ENCODE assay signal across 2 cellular contexts in the genomic region with DNA sequence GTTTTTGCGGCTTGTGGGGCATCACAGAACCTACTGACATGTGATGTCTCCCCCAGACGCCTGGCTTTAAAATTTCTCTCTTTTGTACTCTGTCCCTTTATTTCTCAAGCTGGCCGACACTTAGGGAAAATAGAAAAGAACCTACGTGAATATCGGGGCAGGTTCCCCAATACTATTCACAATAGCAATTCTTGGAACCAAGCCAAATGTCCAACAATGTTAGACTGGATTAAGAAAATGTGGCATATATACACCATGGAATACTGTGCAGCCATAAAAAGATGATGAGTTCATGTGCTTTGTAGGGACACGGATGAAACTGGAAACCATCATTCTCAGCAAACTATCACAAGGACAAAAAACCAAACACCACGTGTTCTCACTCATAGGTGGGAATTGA.
TF ChIP-seq lines count a peak whose summit lies in the region.

No MANE protein-coding gene starts in this region.

TF ChIP-seq in K562, 482 proteins besides CTCF, POLR2A, EP300 and RAD21:
- TF ChIP-seq NFIC (IDR thresholded peaks at IDR 0.05) (peak; percentile 92), NFIX (CRISPR knock-in tag; IDR thresholded peaks at IDR 0.05; ENCODE audit: low read depth) (peak; percentile 61)
TF ChIP-seq in K562: peak in this region for 2; not testable (repeated sequence) for 480.

TF ChIP-seq in HepG2, 621 proteins besides CTCF, POLR2A, EP300 and RAD21:
- 0 out of 2 replicates have a peak, but pooled peaks have one; percentile 34 for TF ChIP-seq MNT (IDR thresholded peaks at IDR 0.05)
